In the genomic region with DNA sequence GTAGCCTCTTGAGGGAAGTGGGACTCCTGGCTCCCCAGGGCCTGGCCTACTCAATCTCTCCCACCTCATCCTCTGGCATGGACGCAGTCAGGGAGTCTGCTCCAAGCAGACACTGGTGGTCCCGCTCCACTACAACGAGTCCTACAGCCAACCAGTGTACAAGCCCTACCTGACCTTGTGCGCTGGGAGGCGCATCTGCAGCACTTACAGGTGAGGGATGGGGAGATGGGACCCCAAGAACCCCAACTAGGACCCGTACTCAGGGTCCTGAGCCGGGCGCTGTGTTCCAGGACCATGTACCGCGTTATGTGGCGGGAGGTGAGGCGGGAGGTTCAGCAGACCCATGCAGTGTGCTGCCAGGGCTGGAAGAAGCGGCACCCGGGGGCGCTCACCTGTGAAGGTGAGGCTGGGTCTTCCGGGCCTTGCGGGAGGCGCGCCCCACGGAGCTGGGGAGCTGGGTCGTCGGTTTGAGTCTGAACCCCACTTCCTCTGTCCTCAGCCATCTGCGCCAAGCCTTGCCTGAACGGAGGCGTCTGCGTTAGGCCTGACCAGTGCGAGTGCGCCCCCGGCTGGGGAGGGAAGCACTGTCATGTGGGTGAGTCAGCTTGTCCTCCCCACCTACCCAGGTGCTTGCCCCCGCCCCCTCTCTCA, we compare ENCODE assay signal across 20 cellular contexts. TPM values are rescaled to one million over a fixed set of nuclear protein-coding genes. Genes with fewer than 3 reads are reported as not detected.
A peak's percentile ranks its signal among the peaks of the same experiment; 100 is the strongest.
DNase-seq lines count a peak whose midpoint lies in the region; ATAC-seq, FAIRE-seq and TF ChIP-seq lines count a peak whose summit lies in the region.
"Had no signal": no experiment of that assay in that cellular context is flagged by ENCODE, and none has a peak within 500 bp of the region (broad histone marks: within the 10 kb centered on the region; RNA-seq: fewer than 3 reads in every experiment).

No MANE protein-coding gene starts in this region.

- H3K79me2 ChIP-seq in H1 (ENCODE audit: control insufficient read depth in 1 of 2, insufficient read depth in 2 of 2, low read length in 2 of 2) (peaks cover 0 to 2% of the 10 kb centered on the region in 2 experiments; a peak in 1 of 4 replicates), neural progenitor cell (ENCODE audit: low read depth) (peaks cover under 1% of the 10 kb centered on the region)

- no peak overlapping the region for H3K4me2 ChIP-seq in H1 (ENCODE audit: insufficient read depth in 1 of 2, low read depth in 2 of 2, low read length in 2 of 2)
- H3K4me2 ChIP-seq in neural progenitor cell = no peak overlapping the region

- 0 out of 2 replicates have a peak overlapping the region, but pooled peaks have one; percentile 22 for H4K8ac ChIP-seq in H1 (ENCODE audit: extremely low read depth, insufficient read depth, low read length)

- TF ChIP-seq POLR2A in H1 (IDR thresholded peaks at IDR 0.05; ENCODE audit: control extremely low read depth in 1 of 2, low read depth in 2 of 2, low read length in 2 of 2) = no peak

- H3K9ac ChIP-seq in HUES64 (ENCODE audit: low read depth, low read length) = no peak overlapping the region
- no peak overlapping the region for H3K9ac ChIP-seq in H1 (replicated peaks in 1 of 4; ENCODE audit: extremely low read depth in 1 of 4, low read depth in 3 of 4, low read length in 3 of 4)
- H3K9ac ChIP-seq in neural progenitor cell = no peak overlapping the region

- H3K4me3 ChIP-seq in HUES64 (ENCODE audit: low read length) (no peak overlapping the region), H1 (ENCODE audit: extremely low read depth in 1 of 4, insufficient read depth in 2 of 4, low read depth in 3 of 4, low read length in 4 of 4) (no peak overlapping the region), neural progenitor cell (no peak overlapping the region), A673 (ENCODE audit: low read depth, low read length, poor library complexity, severe bottlenecking) (no peak overlapping the region)
- H3K4me3 ChIP-seq: left lung, MG63, vagina had no signal

- no peaks in the 10 kb centered on the region for H3K9me3 ChIP-seq in HUES64 (ENCODE audit: insufficient read depth, low read depth, low read length)
- no peaks in the 10 kb centered on the region for H3K9me3 ChIP-seq in H1 (ENCODE audit: insufficient read depth in 2 of 2, low read depth in 1 of 2, low read length in 1 of 2)
- no peaks in the 10 kb centered on the region for H3K9me3 ChIP-seq in neural progenitor cell (ENCODE audit: low read depth)
- no peaks in the 10 kb centered on the region for H3K9me3 ChIP-seq in A673 (ENCODE audit: low read depth, low read length, poor library complexity, severe bottlenecking)
- H3K9me3 ChIP-seq: left lung, MG63, vagina had no signal

- H3K27me3 ChIP-seq in HUES64 (ENCODE audit: insufficient read depth, low read length) (no peaks in the 10 kb centered on the region), H1 (replicated peaks in 1 of 4; ENCODE audit: control insufficient read depth in 3 of 4, extremely low read depth in 1 of 4, insufficient read depth in 3 of 4, low read length in 3 of 4) (no peaks in the 10 kb centered on the region), neural progenitor cell (no peaks in the 10 kb centered on the region), A673 (replicated peaks; ENCODE audit: insufficient read depth, low read depth, low read length, poor library complexity) (no peaks in the 10 kb centered on the region)
- H3K27me3 ChIP-seq: MG63, vagina had no signal

- intact Hi-C loops in Calu3 (cut with micrococcal nuclease; ENCODE audit: unreplicated experiment) = no loop called here
- intact Hi-C loops in A673 (cut with micrococcal nuclease; ENCODE audit: unreplicated experiment) = no loop called here

- no peaks in the 10 kb centered on the region for H3K23me2 ChIP-seq in H1 (ENCODE audit: low read depth, low read length)

- H3K4me1 Mint-ChIP-seq in Calu3 (ENCODE audit: low read depth, unreplicated experiment) (no peaks in the 10 kb centered on the region), neural progenitor cell (peaks cover 9% of the 10 kb centered on the region), nephron progenitor cell (peaks cover 17% of the 10 kb centered on the region)

- H3K56ac ChIP-seq in H1 (replicated peaks; ENCODE audit: insufficient read length, low read depth, low read length) = no peak overlapping the region

- CTCF ChIA-PET in Calu3 (lab: Charles Lee) (no interaction called here), H1 (lab: Charles Lee; ENCODE audit: partially characterized antibody) (interaction anchor here (0.7 to 6.7 kb wide), 23 partner anchors 8 to 187 kb away, joined by 3 to 72 read pairs (median 4); a partner anchor contains a TSS), A673 (lab: Charles Lee) (no interaction called here)

- H2AFZ ChIP-seq in H1 (ENCODE audit: low read length) (no peak overlapping the region), neural progenitor cell (replicated peaks) (no peak overlapping the region)

- H2BK20ac ChIP-seq in H1 (ENCODE audit: low read length) = no peak overlapping the region

- H3K79me1 ChIP-seq in H1 (ENCODE audit: low read depth, low read length) = no peaks in the 10 kb centered on the region; the same call in 1 of the 2 replicates

- no peak overlapping the region for H4K5ac ChIP-seq in H1 (ENCODE audit: insufficient read length, low read depth, low read length)

- H3K14ac ChIP-seq in H1 (ENCODE audit: insufficient read length) = no peak overlapping the region

- WGBS in HUES64 = 90% methylated on average over 30 of the region's 30 CpGs
- WGBS in H1 (ENCODE audit: extremely low coverage in 1 of 2, insufficient coverage in 1 of 2, insufficient read length in 1 of 2, insufficient replicate concordance in 2 of 2, low coverage in 1 of 2, low lambda C conversion rate in 2 of 2, missing lambda C conversion rate in 1 of 2), 2 experiments = 68% methylated on average over 30 of the region's 30 CpGs; no CpG with 5 or more reads in 1 of the 2 experiments

- no peak overlapping the region for H2BK15ac ChIP-seq in H1 (ENCODE audit: low read length)

- H2AK5ac ChIP-seq in H1 (ENCODE audit: low read depth, low read length) = peak overlapping the region; percentile 77; the same call in 1 of the 2 replicates

- BruUV-seq in Calu3 (replicated peaks; lab: Mats Ljungman, UMichigan) (no TSS peak), A673 (replicated peaks; lab: Mats Ljungman, UMichigan) (no TSS peak)

- no peak overlapping the region for H3K18ac ChIP-seq in H1 (ENCODE audit: extremely low read depth, low read length)

- H3K27ac ChIP-seq in HUES64 (ENCODE audit: low read depth, low read length) (peak overlapping the region; percentile 41; the same call in 1 of the 2 replicates), H1 (ENCODE audit: low read depth, low read length) (peak overlapping the region; percentile 33; the same call in 1 of the 2 replicates), neural progenitor cell (no peak overlapping the region), A673 (ENCODE audit: low read depth, low read length, poor library complexity, severe bottlenecking) (no peak overlapping the region)
- H3K27ac ChIP-seq: vagina had no signal

- H3K27ac Mint-ChIP-seq in Calu3 (ENCODE audit: unreplicated experiment) = no peak overlapping the region
- no peak overlapping the region for H3K27ac Mint-ChIP-seq in neural progenitor cell
- H3K27ac Mint-ChIP-seq in nephron progenitor cell = no peak overlapping the region
- H3K27ac Mint-ChIP-seq: T-helper 1 cell treated with Interleukin-12 subunit alpha and Interleukin-12 subunit beta and Interleukin-4 antibody, amounts not matched to agents 30 μg/mL and 1 μg/mL, for 36 hours had no signal

- POLR2A ChIA-PET in H1 (lab: Charles Lee; ENCODE audit: partially characterized antibody) = interaction anchor here (0.7 to 6.8 kb wide), 15 partner anchors 10 to 728 kb away, joined by 3 to 49 read pairs (median 6); a partner anchor contains a TSS
- POLR2A ChIA-PET in A673 (lab: Charles Lee; ENCODE audit: low non-redundant PET) = interaction anchor here (0.5 kb wide), 1 partner anchor 63 kb away, joined by 12 read pairs; no protein-coding TSS in a partner anchor

- H3K9me3 Mint-ChIP-seq in Calu3 (ENCODE audit: low read depth, unreplicated experiment) (no peaks in the 10 kb centered on the region), neural progenitor cell (no peaks in the 10 kb centered on the region), nephron progenitor cell (no peaks in the 10 kb centered on the region)
- H3K9me3 Mint-ChIP-seq: T-helper 1 cell treated with Interleukin-12 subunit alpha and Interleukin-12 subunit beta and Interleukin-4 antibody, amounts not matched to agents 30 μg/mL and 1 μg/mL, for 36 hours had no signal

- H3K27me3 Mint-ChIP-seq in Calu3 (ENCODE audit: unreplicated experiment) (no peaks in the 10 kb centered on the region), neural progenitor cell (ENCODE audit: insufficient read depth, low read depth) (peaks cover 3% of the 10 kb centered on the region), nephron progenitor cell (ENCODE audit: low read depth, poor library complexity) (no peaks in the 10 kb centered on the region)

- peaks cover 44% of the 10 kb centered on the region for H3K36me3 Mint-ChIP-seq in Calu3 (ENCODE audit: insufficient read depth, unreplicated experiment)
- peaks cover 47% of the 10 kb centered on the region for H3K36me3 Mint-ChIP-seq in neural progenitor cell
- H3K36me3 Mint-ChIP-seq in nephron progenitor cell (ENCODE audit: low read depth) = peaks cover 74% of the 10 kb centered on the region

- H2BK12ac ChIP-seq in H1 (ENCODE audit: low read depth, low read length) = peak overlapping the region; percentile 81; the same call in 1 of the 2 replicates

- no peaks in the 10 kb centered on the region for H3K4me1 ChIP-seq in HUES64 (ENCODE audit: insufficient read depth, low read length)
- H3K4me1 ChIP-seq in H1 (replicated peaks in 1 of 4; ENCODE audit: control insufficient read depth in 3 of 4, insufficient read depth in 4 of 4, low read length in 3 of 4) = peaks cover 0 to 5% (median 2%) of the 10 kb centered on the region in 4 experiments; a peak in 3 of 7 replicates
- peaks cover 30% of the 10 kb centered on the region for H3K4me1 ChIP-seq in neural progenitor cell
- peaks cover 17% of the 10 kb centered on the region for H3K4me1 ChIP-seq in A673 (ENCODE audit: insufficient read depth, low read length, poor library complexity, severe bottlenecking)
- H3K4me1 ChIP-seq: left lung, vagina had no signal

- no peak overlapping the region for H3K4ac ChIP-seq in H1 (replicated peaks; ENCODE audit: insufficient read length, low read depth, low read length)

- no peak overlapping the region for H3K23ac ChIP-seq in H1 (ENCODE audit: insufficient read length)

- peaks cover 50% of the 10 kb centered on the region for H3F3A ChIP-seq in neural progenitor cell (ENCODE audit: low read depth)

- no peak for ATAC-seq in HG03135 (IDR thresholded peaks at IDR 0.05; ENCODE audit: unreplicated experiment)
- ATAC-seq: left lung; stimulated activated naive CD8-positive, alpha-beta T cell treated with anti-CD3 and anti-CD28 coated beads, Interleukin-15, Interleukin-2, amounts not matched to agents 100 U/mL and 50 U/mL, for 24 hours had no signal

- no peak overlapping the region for H4K91ac ChIP-seq in H1 (replicated peaks; ENCODE audit: insufficient read length, low read length)

- TF ChIP-seq CTCF in Calu3 (IDR thresholded peaks at IDR 0.05; ENCODE audit: unreplicated experiment) (peak; percentile 18), H1 (IDR thresholded peaks at IDR 0.05; ENCODE audit: control extremely low read depth in 1 of 3, insufficient read depth in 1 of 3, low read depth in 1 of 3, low read length in 3 of 3) (peak in 2 of 3 experiments; percentile 67 to 71; a peak in 3 of 4 replicates), neural progenitor cell (IDR thresholded peaks at IDR 0.05) (peak; percentile 18), A673 (conservative IDR thresholded peaks at IDR 0.05; ENCODE audit: low read depth, low read length) (no peak), nephron progenitor cell (IDR thresholded peaks at IDR 0.05) (no peak)

- no peak overlapping the region for H2BK120ac ChIP-seq in H1 (replicated peaks; ENCODE audit: low read depth, low read length)

- no peak overlapping the region for H3K4me3 Mint-ChIP-seq in Calu3 (ENCODE audit: low read depth, unreplicated experiment)
- H3K4me3 Mint-ChIP-seq in neural progenitor cell = no peak overlapping the region
- no peak overlapping the region for H3K4me3 Mint-ChIP-seq in nephron progenitor cell
- H3K4me3 Mint-ChIP-seq: T-helper 1 cell treated with Interleukin-12 subunit alpha and Interleukin-12 subunit beta and Interleukin-4 antibody, amounts not matched to agents 30 μg/mL and 1 μg/mL, for 36 hours had no signal

- FAIRE-seq in H1 (lab: Jason Lieb, UNC) = no peak
- FAIRE-seq: astrocyte had no signal

- H2BK5ac ChIP-seq in H1 (ENCODE audit: low read depth, low read length) = no peak overlapping the region

- peak; percentile 71 to 74 for TF ChIP-seq RAD21 in H1 (IDR thresholded peaks at IDR 0.05 in 1 of 2, conservative IDR thresholded peaks at IDR 0.05 in 1 of 2; ENCODE audit: low read depth in 2 of 2, low read length in 2 of 2)

- TF ChIP-seq EP300 in H1 (IDR thresholded peaks at IDR 0.05; ENCODE audit: borderline replicate concordance in 1 of 2, low read depth in 2 of 2, low read length in 2 of 2) = no peak

- DNase-seq in Calu3 (no peak), H1 (ENCODE audit: low read depth in 1 of 2, low spot score in 2 of 2) (peak; percentile 61 to 92), neural progenitor cell (ENCODE audit: low spot score) (no peak), A673 (ENCODE audit: low spot score) (no peak), NCI-H2227 treated with DMSO at 0.1 percent for 48 hours (lab: John Stamatoyannopoulos, UW) (no peak), nephron progenitor cell (no peak)
- DNase-seq: activated CD4-positive, CD25-positive, alpha-beta regulatory T cell; activated effector memory CD4-positive, alpha-beta T cell treated with Interleukin-2 at 50 U/mL for 16 hours; hippocampal formation; MG63; NCI-H2029 treated with DMSO at 0.1 percent for 48 hours; stimulated activated CD4-positive, alpha-beta T cell treated with anti-CD3 and anti-CD28 coated beads, Interleukin-12 subunit alpha, Interleukin-12 subunit beta, amount 100 ng/mL, for 4 hours; stimulated activated naive CD8-positive, alpha-beta T cell treated with anti-CD3 and anti-CD28 coated beads, Interleukin-15, Interleukin-2, amounts not matched to agents 100 U/mL and 50 U/mL, for 24 hours had no signal

- H3K36me3 ChIP-seq in HUES64 (ENCODE audit: insufficient read depth, low read length) (peaks cover 68% of the 10 kb centered on the region), H1 (ENCODE audit: control insufficient read depth in 2 of 4, insufficient read depth in 4 of 4, low read length in 3 of 4) (peaks cover 4 to 41% (median 32%) of the 10 kb centered on the region in 4 experiments), neural progenitor cell (no peaks in the 10 kb centered on the region), A673 (ENCODE audit: insufficient read depth, low read length, poor library complexity, severe bottlenecking) (peaks cover 47% of the 10 kb centered on the region)
- H3K36me3 ChIP-seq: MG63 had no signal

- peaks cover 5 to 7% of the 10 kb centered on the region in 2 experiments for H4K20me1 ChIP-seq in H1 (replicated peaks in 1 of 2; ENCODE audit: control insufficient read depth in 1 of 2, insufficient read depth in 2 of 2, low read length in 2 of 2)
- peaks cover 6% of the 10 kb centered on the region for H4K20me1 ChIP-seq in neural progenitor cell (ENCODE audit: low read depth)

RNA-seq across cellular contexts. Expression of a gene that starts 2.1 kb away (rescaled TPM):
- 18.8 and 20.2 TPM in 2 replicates for total RNA-seq in Calu3 (2022)
- 8.1 TPM for polyA plus RNA-seq in HUES64 (2013, experiment 1 of 2)
- polyA plus RNA-seq in HUES64 (2013, experiment 2 of 2) = 8.0 TPM
- 6.4 and 9.2 TPM in 2 replicates for total RNA-seq in H1 (2021; fragmentation: NEBNext Ultra II Directional; extraction: Animal tissue kit (Norgen Biotek cat#: 25700))
- 5.0 and 8.6 TPM in 2 replicates for polyA plus RNA-seq in H1 (2011; rRNA removed)
- 8.9 TPM for polyA plus RNA-seq in H1 (2011; cell fraction: cytosol; rRNA removed)
- 36.7 TPM for polyA plus RNA-seq in H1 (2011; cell fraction: nucleus; rRNA removed)
- polyA plus RNA-seq in H1 (2012, experiment 1 of 2) = 12.8 to 15.7 TPM (median 13.7 TPM) in 4 replicates
- polyA plus RNA-seq in H1 (2012, experiment 2 of 2) = 4.3 TPM
- polyA plus RNA-seq in H1 (2013, experiment 1 of 2) = 25.0 TPM
- 23.4 TPM for polyA plus RNA-seq in H1 (2013, experiment 2 of 2)
- polyA minus RNA-seq in H1 (2011; rRNA and poly(A)+ RNA removed) = 0.29 and 0.50 TPM in 2 replicates
- polyA minus RNA-seq in H1 (2011; cell fraction: cytosol; rRNA and poly(A)+ RNA removed) = not detected
- polyA minus RNA-seq in H1 (2011; cell fraction: nucleus; rRNA and poly(A)+ RNA removed) = 3.6 TPM
- total RNA-seq in neural progenitor cell (ENCODE audit: low replicate concordance) = 3.8 and 16.1 TPM in 2 replicates
- total RNA-seq in A673 (2021) = 31.3 and 32.4 TPM in 2 replicates

RNA-seq across cellular contexts. Expression of a gene that starts 9.3 kb away (rescaled TPM):
- total RNA-seq in Calu3 (2022) (138 and 139 TPM in 2 replicates), neural progenitor cell (ENCODE audit: low replicate concordance) (46.9 and 105 TPM in 2 replicates), A673 (2021) (102 and 108 TPM in 2 replicates)
- polyA plus RNA-seq in HUES64 (2013, experiment 1 of 2) = 79.0 TPM
- polyA plus RNA-seq in HUES64 (2013, experiment 2 of 2) = 88.3 TPM
- 96.0 and 101 TPM in 2 replicates for total RNA-seq in H1 (2021; fragmentation: NEBNext Ultra II Directional; extraction: Animal tissue kit (Norgen Biotek cat#: 25700))
- 222 and 287 TPM in 2 replicates for polyA plus RNA-seq in H1 (2011; rRNA removed)
- polyA plus RNA-seq in H1 (2011; cell fraction: cytosol; rRNA removed) = 133 TPM
- polyA plus RNA-seq in H1 (2011; cell fraction: nucleus; rRNA removed) = 189 TPM
- polyA plus RNA-seq in H1 (2012, experiment 1 of 2) = 118 to 136 TPM (median 128 TPM) in 4 replicates
- 145 TPM for polyA plus RNA-seq in H1 (2012, experiment 2 of 2)
- 100 TPM for polyA plus RNA-seq in H1 (2013, experiment 1 of 2)
- 108 TPM for polyA plus RNA-seq in H1 (2013, experiment 2 of 2)
- polyA minus RNA-seq in H1 (2011; rRNA and poly(A)+ RNA removed) = 149 and 233 TPM in 2 replicates
- 107 TPM for polyA minus RNA-seq in H1 (2011; cell fraction: cytosol; rRNA and poly(A)+ RNA removed)
- 64.9 TPM for polyA minus RNA-seq in H1 (2011; cell fraction: nucleus; rRNA and poly(A)+ RNA removed)

RNA-seq across cellular contexts. Expression of a gene that starts 11.7 kb away (rescaled TPM):
- 85.4 and 89.6 TPM in 2 replicates for total RNA-seq in Calu3 (2022)
- polyA plus RNA-seq in HUES64 (2013, experiment 1 of 2) = 88.9 TPM
- polyA plus RNA-seq in HUES64 (2013, experiment 2 of 2) = 98.6 TPM
- 90.0 and 90.3 TPM in 2 replicates for total RNA-seq in H1 (2021; fragmentation: NEBNext Ultra II Directional; extraction: Animal tissue kit (Norgen Biotek cat#: 25700))
- 145 and 158 TPM in 2 replicates for polyA plus RNA-seq in H1 (2011; rRNA removed)
- polyA plus RNA-seq in H1 (2011; cell fraction: cytosol; rRNA removed) = 172 TPM
- polyA plus RNA-seq in H1 (2011; cell fraction: nucleus; rRNA removed) = 63.3 TPM
- 94.2 to 175 TPM (median 145 TPM) in 4 replicates for polyA plus RNA-seq in H1 (2012, experiment 1 of 2)
- polyA plus RNA-seq in H1 (2012, experiment 2 of 2) = 192 TPM
- polyA plus RNA-seq in H1 (2013, experiment 1 of 2) = 89.0 TPM
- polyA plus RNA-seq in H1 (2013, experiment 2 of 2) = 93.6 TPM
- 34.5 and 36.0 TPM in 2 replicates for polyA minus RNA-seq in H1 (2011; rRNA and poly(A)+ RNA removed)
- 30.4 TPM for polyA minus RNA-seq in H1 (2011; cell fraction: cytosol; rRNA and poly(A)+ RNA removed)
- polyA minus RNA-seq in H1 (2011; cell fraction: nucleus; rRNA and poly(A)+ RNA removed) = 18.5 TPM
- 129 and 169 TPM in 2 replicates for total RNA-seq in neural progenitor cell (ENCODE audit: low replicate concordance)
- 62.9 and 67.0 TPM in 2 replicates for total RNA-seq in A673 (2021)

RNA-seq across cellular contexts. Expression of a gene that starts 12.6 kb away (rescaled TPM):
- total RNA-seq in Calu3 (2022) (29.1 and 31.0 TPM in 2 replicates), neural progenitor cell (ENCODE audit: low replicate concordance) (18.6 and 38.2 TPM in 2 replicates), A673 (2021) (58.6 and 70.9 TPM in 2 replicates)
- 28.4 TPM for polyA plus RNA-seq in HUES64 (2013, experiment 1 of 2)
- polyA plus RNA-seq in HUES64 (2013, experiment 2 of 2) = 23.3 TPM
- total RNA-seq in H1 (2021; fragmentation: NEBNext Ultra II Directional; extraction: Animal tissue kit (Norgen Biotek cat#: 25700)) = 24.1 and 27.9 TPM in 2 replicates
- polyA plus RNA-seq in H1 (2011; rRNA removed) = 39.0 and 39.5 TPM in 2 replicates
- polyA plus RNA-seq in H1 (2011; cell fraction: cytosol; rRNA removed) = 34.9 TPM
- polyA plus RNA-seq in H1 (2011; cell fraction: nucleus; rRNA removed) = 69.6 TPM
- polyA plus RNA-seq in H1 (2012, experiment 1 of 2) = 24.2 to 36.4 TPM (median 28.5 TPM) in 4 replicates
- polyA plus RNA-seq in H1 (2012, experiment 2 of 2) = 31.7 TPM
- 36.6 TPM for polyA plus RNA-seq in H1 (2013, experiment 1 of 2)
- 34.6 TPM for polyA plus RNA-seq in H1 (2013, experiment 2 of 2)
- polyA minus RNA-seq in H1 (2011; rRNA and poly(A)+ RNA removed) = 18.9 and 51.4 TPM in 2 replicates
- polyA minus RNA-seq in H1 (2011; cell fraction: cytosol; rRNA and poly(A)+ RNA removed) = 10.9 TPM
- 18.3 TPM for polyA minus RNA-seq in H1 (2011; cell fraction: nucleus; rRNA and poly(A)+ RNA removed)

RNA-seq across cellular contexts. Expression of a gene that starts 14.8 kb away (rescaled TPM):
- total RNA-seq in Calu3 (2022) (1.7 and 2.9 TPM in 2 replicates), neural progenitor cell (ENCODE audit: low replicate concordance) (0.40 TPM in 1 of 2 replicates, not detected in the other), A673 (2021) (4.5 and 4.7 TPM in 2 replicates)
- polyA plus RNA-seq in HUES64 (2013, experiment 1 of 2) = 1.2 TPM
- 2.2 TPM for polyA plus RNA-seq in HUES64 (2013, experiment 2 of 2)
- 2.8 TPM in 2 replicates for total RNA-seq in H1 (2021; fragmentation: NEBNext Ultra II Directional; extraction: Animal tissue kit (Norgen Biotek cat#: 25700))
- 0.71 and 1.4 TPM in 2 replicates for polyA plus RNA-seq in H1 (2011; rRNA removed)
- polyA plus RNA-seq in H1 (2011; cell fraction: cytosol; rRNA removed) = 0.45 TPM
- 1.8 TPM for polyA plus RNA-seq in H1 (2011; cell fraction: nucleus; rRNA removed)
- polyA plus RNA-seq in H1 (2012, experiment 1 of 2) = 1.9 to 2.8 TPM (median 2.2 TPM) in 4 replicates
- 2.5 TPM for polyA plus RNA-seq in H1 (2012, experiment 2 of 2)
- polyA plus RNA-seq in H1 (2013, experiment 1 of 2) = 5.9 TPM
- polyA plus RNA-seq in H1 (2013, experiment 2 of 2) = 5.7 TPM
- polyA minus RNA-seq in H1 (2011; rRNA and poly(A)+ RNA removed) = 0.13 and 0.49 TPM in 2 replicates
- 1.1 TPM for polyA minus RNA-seq in H1 (2011; cell fraction: cytosol; rRNA and poly(A)+ RNA removed)
- polyA minus RNA-seq in H1 (2011; cell fraction: nucleus; rRNA and poly(A)+ RNA removed) = 0.20 TPM
- total RNA-seq: myocyte had no signal

Comparison
In these comparisons a context has a peak if more than half of its experiments do, and no peak if none do; other contexts are left out.
1. DNase-seq: peak in H1 (2 of 2); none in Calu3 (single experiment), neural progenitor cell (single experiment), A673 (single experiment), NCI-H2227 treated with DMSO at 0.1 percent for 48 hours (single experiment) and nephron progenitor cell (single experiment).
2. CTCF ChIP-seq: peak in Calu3 (single experiment), H1 (2 of 3) and neural progenitor cell (single experiment); none in A673 (single experiment) and nephron progenitor cell (single experiment).
3. H3K27ac ChIP-seq: peak in HUES64 (single experiment) and H1 (single experiment); none in neural progenitor cell (single experiment) and A673 (single experiment).